In the genomic region with DNA sequence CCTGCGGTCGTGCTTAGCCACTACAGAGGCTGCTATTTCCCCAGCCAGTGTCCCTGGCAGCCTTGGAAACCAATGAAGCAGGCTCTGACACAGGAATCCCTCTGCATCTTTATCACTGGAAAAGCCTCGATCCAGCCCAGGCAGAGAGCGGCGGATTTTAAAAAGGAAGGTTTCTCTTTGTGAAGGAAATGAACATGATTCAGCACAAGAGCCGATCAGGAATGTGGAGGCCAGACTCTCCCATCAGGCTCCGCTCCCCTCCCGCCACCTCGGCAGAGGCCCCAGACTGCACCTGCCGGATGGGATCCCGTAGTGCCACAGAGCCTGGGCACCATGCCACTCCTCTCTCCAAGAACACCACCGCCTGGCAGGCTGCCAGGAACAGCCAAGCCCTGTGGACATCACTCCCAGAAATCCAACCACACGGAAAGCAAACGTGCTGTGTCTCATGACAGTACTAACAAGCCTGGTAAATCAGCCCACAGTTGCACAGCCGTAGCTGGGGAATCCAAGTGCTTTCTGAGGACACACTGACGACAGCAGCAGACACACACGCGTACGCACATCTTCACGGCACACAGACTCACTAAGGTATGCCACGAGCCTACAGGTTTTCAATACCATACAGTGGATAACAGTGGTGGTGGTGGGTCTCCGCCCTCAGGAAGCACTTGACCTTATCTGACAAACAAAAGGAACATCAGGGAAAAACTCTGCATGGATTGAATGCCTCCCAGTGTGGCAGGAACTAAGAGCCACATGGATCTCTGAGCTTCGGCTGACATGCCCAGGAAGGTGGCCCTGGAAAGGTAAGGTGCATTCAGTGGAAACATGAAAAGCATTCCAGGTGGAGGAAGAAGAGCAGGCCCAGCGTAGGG, we compare ENCODE assay signal across 9 cellular contexts. TPM values are rescaled to one million over a fixed set of nuclear protein-coding genes. Genes with fewer than 3 reads are reported as not detected.
A peak's percentile ranks its signal among the peaks of the same experiment; 100 is the strongest.
DNase-seq lines count a peak whose midpoint lies in the region; ATAC-seq and TF ChIP-seq lines count a peak whose summit lies in the region.
"Had no signal": no experiment of that assay in that cellular context is flagged by ENCODE, and none has a peak within 500 bp of the region (broad histone marks: within the 10 kb centered on the region; RNA-seq: fewer than 3 reads in every experiment).

No MANE protein-coding gene starts in this region.

- in situ Hi-C loops in brain microvascular endothelial cell (cut with HindIII; ENCODE audit: low pct_ligation_motif_present, low sequenced_read_pairs): no loop called here

- H3K79me2 ChIP-seq in Karpas-422 (ENCODE audit: low read length): no peaks in the 10 kb centered on the region

- H3K4me3 ChIP-seq in AG09309 (ENCODE audit: control insufficient read depth, low read depth, low read length): peak overlapping the region; percentile 9; the same call in 1 of the 2 replicates
- H3K4me3 ChIP-seq in brain microvascular endothelial cell (ENCODE audit: low read depth, low read length): no peak overlapping the region
- peak overlapping the region; percentile 2; the same call in 1 of the 2 replicates for H3K4me3 ChIP-seq in iPS-20b (ENCODE audit: low read length)
- H3K4me3 ChIP-seq in skeletal muscle tissue (ENCODE audit: low read length in 3 of 3): peak overlapping the region; percentile 39 to 57 (median 56)
- no peak overlapping the region for H3K4me3 ChIP-seq in Karpas-422 (ENCODE audit: low read length)

- no peak for TF ChIP-seq CTCF in AG09309 (IDR thresholded peaks at IDR 0.05; ENCODE audit: control insufficient read depth, insufficient read depth, low read depth, low read length, missing control alignments)
- no peak for TF ChIP-seq CTCF in brain microvascular endothelial cell (IDR thresholded peaks at IDR 0.05; ENCODE audit: low read depth, low read length, missing control alignments)

- no peak overlapping the region for H2AFZ ChIP-seq in Karpas-422 (ENCODE audit: low read length)

- H3K27ac ChIP-seq in brain microvascular endothelial cell: peak overlapping the region; percentile 12
- H3K27ac ChIP-seq in iPS-20b (ENCODE audit: low read length): peak overlapping the region; percentile 38
- H3K27ac ChIP-seq in skeletal muscle tissue (ENCODE audit: low read depth, low read length): peak overlapping the region; percentile 68
- no peak overlapping the region for H3K27ac ChIP-seq in Karpas-422 (ENCODE audit: low read length)

- H3K4me1 ChIP-seq in iPS-20b (ENCODE audit: insufficient read depth, low read length): peaks cover 41% of the 10 kb centered on the region
- peaks cover 37 to 41% (median 41%) of the 10 kb centered on the region in 3 donors for H3K4me1 ChIP-seq in skeletal muscle tissue (ENCODE audit: control insufficient read depth in 3 of 3, insufficient read depth in 3 of 3, low read length in 3 of 3)
- H3K4me1 ChIP-seq in Karpas-422 (ENCODE audit: low read length): peaks cover 28% of the 10 kb centered on the region

- H3K9ac ChIP-seq in iPS-20b (ENCODE audit: low read depth, low read length): peak overlapping the region; percentile 85; the same call in 1 of the 2 replicates
- peak overlapping the region in 2 of 3 donors; percentile 36 to 58 for H3K9ac ChIP-seq in skeletal muscle tissue (ENCODE audit: low read depth in 1 of 3, low read length in 3 of 3)
- H3K9ac ChIP-seq in Karpas-422 (ENCODE audit: low read length): no peak overlapping the region

- no peaks in the 10 kb centered on the region for H3K36me3 ChIP-seq in brain microvascular endothelial cell (replicated peaks)
- H3K36me3 ChIP-seq in iPS-20b (ENCODE audit: insufficient read depth, low read depth, low read length): no peaks in the 10 kb centered on the region
- H3K36me3 ChIP-seq in skeletal muscle tissue (ENCODE audit: control insufficient read depth in 3 of 3, insufficient read depth in 3 of 3, low read length in 3 of 3): no peaks in the 10 kb centered on the region
- no peaks in the 10 kb centered on the region for H3K36me3 ChIP-seq in Karpas-422 (ENCODE audit: insufficient read depth, low read length)

- ATAC-seq in HG02798 (IDR thresholded peaks at IDR 0.05; ENCODE audit: poor library complexity, unreplicated experiment): no peak

- no peaks in the 10 kb centered on the region for H4K20me1 ChIP-seq in Karpas-422 (ENCODE audit: insufficient read depth, low read depth, low read length)

- no peaks in the 10 kb centered on the region for H3K9me3 ChIP-seq in iPS-20b (ENCODE audit: insufficient read depth, low read depth, low read length)
- H3K9me3 ChIP-seq in skeletal muscle tissue (ENCODE audit: control insufficient read depth in 3 of 3, low read length in 3 of 3): no peaks in the 10 kb centered on the region
- H3K9me3 ChIP-seq in Karpas-422 (ENCODE audit: low read length): no peaks in the 10 kb centered on the region

- H3K27me3 ChIP-seq in brain microvascular endothelial cell (replicated peaks) (peaks cover 3% of the 10 kb centered on the region), iPS-20b (ENCODE audit: insufficient read depth, low read length) (peaks cover 16% of the 10 kb centered on the region), skeletal muscle tissue (ENCODE audit: control insufficient read depth in 3 of 3, insufficient read depth in 3 of 3, low read length in 3 of 3) (peaks cover 3 to 8% (median 4%) of the 10 kb centered on the region in 3 donors), Karpas-422 (ENCODE audit: low read length) (no peaks in the 10 kb centered on the region)

- H3K9me2 ChIP-seq in Karpas-422 (replicated peaks; ENCODE audit: insufficient read depth, low read length): no peaks in the 10 kb centered on the region

- peak; percentile 27 for DNase-seq in AG09309 (ENCODE audit: low read depth)
- DNase-seq in NCI-H146 (lab: John Stamatoyannopoulos, UW): peak; percentile 84
- peak; percentile 40 for DNase-seq in brain microvascular endothelial cell
- DNase-seq in activated CD4-positive, CD25-positive, alpha-beta regulatory T cell (lab: John Stamatoyannopoulos, UW): no peak
- no peak for DNase-seq in Karpas-422
- DNase-seq: activated B cell treated with CpG ODN at 0.5 μM for 24 hours had no signal

- no peak overlapping the region for H3K4me2 ChIP-seq in Karpas-422 (ENCODE audit: low read depth, low read length, poor library complexity, severe bottlenecking)

RNA-seq across cellular contexts. Expression of a gene that starts 5.4 kb away (rescaled TPM):
- 3.7 TPM for total RNA-seq in skeletal muscle tissue
- total RNA-seq in Karpas-422 (2014; rRNA removed; shearing (Covaris generic); ENCODE audit: low replicate concordance): 2.4 and 5.2 TPM in 2 replicates

Comparison
In these comparisons a context has a peak if more than half of its experiments do, and no peak if none do; other contexts are left out.
1. DNase-seq: peak in AG09309 (single experiment), NCI-H146 (single experiment) and brain microvascular endothelial cell (single experiment); none in activated CD4-positive, CD25-positive, alpha-beta regulatory T cell (0 of 4) and Karpas-422 (single experiment).
2. H3K4me3 ChIP-seq: peak in AG09309 (single experiment), iPS-20b (single experiment) and skeletal muscle tissue (3 of 3); none in brain microvascular endothelial cell (single experiment) and Karpas-422 (single experiment).